12 cellular contexts compared by ENCODE assay signal in genomic region chr2:121697108-121697631, GRCh38. TPM values are rescaled to one million over a fixed set of nuclear protein-coding genes. Genes with fewer than 3 reads are reported as not detected.
A peak's percentile ranks its signal among the peaks of the same experiment; 100 is the strongest.
DNase-seq lines count a peak whose midpoint lies in the region; ATAC-seq and TF ChIP-seq lines count a peak whose summit lies in the region.
"Had no signal": no experiment of that assay in that cellular context is flagged by ENCODE, and none has a peak within 500 bp of the region (broad histone marks: within the 10 kb centered on the region; RNA-seq: fewer than 3 reads in every experiment).

No MANE protein-coding gene starts in this region.

- TF ChIP-seq CTCF in CD14-positive monocyte (IDR thresholded peaks at IDR 0.05) = no peak
- TF ChIP-seq CTCF in chondrocyte (IDR thresholded peaks at IDR 0.05) = no peak

- intact Hi-C loops in CD14-positive monocyte (cut with micrococcal nuclease) = loop anchor here in 1 of 2 donors (5.0 kb wide), 1 partner anchor 45 kb away; no protein-coding TSS in a partner anchor

- H3K4me3 Mint-ChIP-seq in CD14-positive monocyte (no peak overlapping the region), chondrocyte (ENCODE audit: unreplicated experiment) (no peak overlapping the region)
- H3K4me3 Mint-ChIP-seq: activated B cell treated with CpG ODN at 0.5 μM for 24 hours had no signal

- H3K36me3 ChIP-seq in muscle layer of duodenum (ENCODE audit: control insufficient read depth in 1 of 2, insufficient read depth in 2 of 2, low read length in 2 of 2) = no peaks in the 10 kb centered on the region
- H3K36me3 ChIP-seq: BLaER1 had no signal

- ATAC-seq in GM18867 (IDR thresholded peaks at IDR 0.05; ENCODE audit: unreplicated experiment) (no peak), HG03457 (IDR thresholded peaks at IDR 0.05; ENCODE audit: unreplicated experiment) (no peak)

- H3K4me1 Mint-ChIP-seq in CD14-positive monocyte = peaks cover 37% of the 10 kb centered on the region
- H3K4me1 Mint-ChIP-seq in chondrocyte (ENCODE audit: low read depth) = peaks cover 39% of the 10 kb centered on the region

- peak overlapping the region; percentile 7 for H3K27ac ChIP-seq in muscle layer of duodenum (ENCODE audit: low read length)
- H3K27ac ChIP-seq: BLaER1 had no signal

- H3K9me3 Mint-ChIP-seq in CD14-positive monocyte (no peaks in the 10 kb centered on the region), chondrocyte (ENCODE audit: low read depth) (no peaks in the 10 kb centered on the region)
- H3K9me3 Mint-ChIP-seq: activated B cell treated with CpG ODN at 0.5 μM for 24 hours had no signal

- DNase-seq in CD14-positive monocyte (ENCODE audit: low spot score) (no peak), HT1080 (ENCODE audit: low read depth) (peak; percentile 17), chondrocyte (ENCODE audit: low spot score) (peak; percentile 26), inferior parietal cortex (ENCODE audit: extremely low spot score) (no peak), NCI-H1694 (lab: John Stamatoyannopoulos, UW) (no peak)
- DNase-seq: activated B cell treated with CpG ODN at 0.5 μM for 24 hours, NCI-H1048, SIG-M5 had no signal

- peaks cover 0 to 2% (median 1%) of the 10 kb centered on the region in 3 donors for H3K27me3 Mint-ChIP-seq in CD14-positive monocyte (ENCODE audit: low read depth in 3 of 3)
- H3K27me3 Mint-ChIP-seq in chondrocyte (ENCODE audit: low read depth) = no peaks in the 10 kb centered on the region
- H3K27me3 Mint-ChIP-seq: activated B cell treated with CpG ODN at 0.5 μM for 24 hours had no signal

- H3K27me3 ChIP-seq in muscle layer of duodenum (ENCODE audit: low read depth, low read length) = no peaks in the 10 kb centered on the region
- H3K27me3 ChIP-seq: BLaER1 had no signal

- peaks cover 0 to 17% of the 10 kb centered on the region in 2 donors for H3K4me1 ChIP-seq in muscle layer of duodenum (ENCODE audit: control insufficient read depth in 1 of 2, insufficient read depth in 2 of 2, low read length in 2 of 2)

- H3K27ac Mint-ChIP-seq in CD14-positive monocyte (peak overlapping the region in 5 of 7 donors; percentile 10 to 77 (median 48)), chondrocyte (ENCODE audit: unreplicated experiment) (peak overlapping the region; percentile 11)
- H3K27ac Mint-ChIP-seq: activated B cell treated with CpG ODN at 0.5 μM for 24 hours had no signal

- H3K36me3 Mint-ChIP-seq in CD14-positive monocyte (no peaks in the 10 kb centered on the region), chondrocyte (ENCODE audit: low read depth) (no peaks in the 10 kb centered on the region)

- H3K9me3 ChIP-seq in muscle layer of duodenum (ENCODE audit: control insufficient read depth in 1 of 2, low read length in 2 of 2) = no peaks in the 10 kb centered on the region
- H3K9me3 ChIP-seq: BLaER1 had no signal

- H3K4me3 ChIP-seq in muscle layer of duodenum (ENCODE audit: low read depth in 1 of 2, low read length in 2 of 2) = no peak overlapping the region
- H3K4me3 ChIP-seq: BLaER1 had no signal

RNA-seq across cellular contexts. Expression of gene NIFK, which starts 39.5 kb away (rescaled TPM):
- polyA plus RNA-seq in CD14-positive monocyte = 10 to 100 TPM; 30.6 to 32.6 TPM
- total RNA-seq in HT1080 (2014; rRNA removed; shearing (Covaris generic)) = 104 and 135 TPM in 2 replicates
- polyA plus RNA-seq in HT1080 (2015; cell fraction: cytosol; rRNA removed) = 75.6 and 79.3 TPM in 2 replicates
- 103 and 108 TPM in 2 replicates for polyA plus RNA-seq in HT1080 (2015; cell fraction: nucleus; rRNA removed)
- 35.5 to 40.5 TPM (median 39.8 TPM) in 3 replicates for total RNA-seq in chondrocyte

RNA-seq across cellular contexts. Expression of gene CLASP1, which starts 47.9 kb away (rescaled TPM):
- 1 to 10 TPM; 4.8 to 7.6 TPM for polyA plus RNA-seq in CD14-positive monocyte
- total RNA-seq in HT1080 (2014; rRNA removed; shearing (Covaris generic)) = 12.9 and 22.5 TPM in 2 replicates
- polyA plus RNA-seq in HT1080 (2015; cell fraction: cytosol; rRNA removed) = 9.2 and 11.5 TPM in 2 replicates
- polyA plus RNA-seq in HT1080 (2015; cell fraction: nucleus; rRNA removed) = 51.1 and 54.5 TPM in 2 replicates
- 56.0 to 71.3 TPM (median 57.9 TPM) in 3 replicates for total RNA-seq in chondrocyte

RNA-seq across cellular contexts. Expression of gene TSN, which starts 58.3 kb away (rescaled TPM):
- 10 to 100 TPM; 65.5 to 66.5 TPM for polyA plus RNA-seq in CD14-positive monocyte
- 54.2 and 57.6 TPM in 2 replicates for total RNA-seq in HT1080 (2014; rRNA removed; shearing (Covaris generic))
- polyA plus RNA-seq in HT1080 (2015; cell fraction: cytosol; rRNA removed) = 52.7 and 55.3 TPM in 2 replicates
- polyA plus RNA-seq in HT1080 (2015; cell fraction: nucleus; rRNA removed) = 39.2 and 44.0 TPM in 2 replicates
- 51.1 to 61.6 TPM (median 57.1 TPM) in 3 replicates for total RNA-seq in chondrocyte

Comparison
In these comparisons a context has a peak if more than half of its experiments do, and no peak if none do; other contexts are left out.
1. DNase-seq: peak in HT1080 (single experiment) and chondrocyte (single experiment); none in CD14-positive monocyte (single experiment), inferior parietal cortex (single experiment) and NCI-H1694 (single experiment).